25 cellular contexts compared by ENCODE assay signal in the genomic region with DNA sequence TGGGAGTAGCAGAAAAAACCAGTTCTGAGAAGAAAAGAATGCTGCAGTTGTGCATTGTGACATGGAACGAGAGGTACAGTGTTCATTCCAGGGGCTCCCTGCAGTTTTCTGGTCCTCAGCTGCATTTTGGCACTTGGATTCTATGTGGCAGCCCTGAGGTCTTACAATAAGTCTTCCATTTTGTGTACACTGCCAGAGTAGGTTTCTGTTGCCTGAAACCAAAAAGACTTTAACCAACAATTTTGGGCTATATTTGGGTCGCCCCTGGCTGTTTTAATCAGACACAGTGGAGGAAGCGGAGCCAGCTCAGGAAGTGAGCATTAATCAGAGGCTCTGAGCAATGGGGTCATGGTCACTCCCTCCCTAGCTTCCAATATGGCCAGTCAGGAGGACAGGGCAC. TPM values are rescaled to one million over a fixed set of nuclear protein-coding genes. Genes with fewer than 3 reads are reported as not detected.
"Had no signal": no experiment of that assay in that cellular context is flagged by ENCODE, and none has a peak within 500 bp of the region (broad histone marks: within the 10 kb centered on the region; RNA-seq: fewer than 3 reads in every experiment).

No MANE protein-coding gene starts in this region.

- H3K4me3 ChIP-seq: ascending aorta, cardiac muscle cell had no signal

- H3K36me3 ChIP-seq: ascending aorta, cardiac muscle cell had no signal

- H3K4me1 ChIP-seq: ascending aorta had no signal

- DNase-seq: activated B cell treated with CpG ODN at 0.5 μM for 24 hours; activated CD4-positive, alpha-beta memory T cell treated with anti-CD3 and anti-CD28 coated beads for 36 hours; activated CD4-positive, alpha-beta T cell treated with anti-CD3 and anti-CD28 coated beads for 4 hours; activated CD4-positive, alpha-beta T cell treated with anti-CD3 and anti-CD28 coated beads, Interleukin-2, amount 10 ng/mL, durations not matched to agents 24 days and 14 days; activated CD4-positive, alpha-beta T cell treated with anti-CD3 and anti-CD28 coated beads, Interleukin-2, amount 50 U/mL, for 1 hour; activated CD4-positive, alpha-beta T cell treated with anti-CD3 and anti-CD28 coated beads, Interleukin-2, amount 50 U/mL, for 4 hours; activated CD4-positive, CD25-positive, alpha-beta regulatory T cell treated with anti-CD3 and anti-CD28 coated beads, Interleukin-2, amount 50 U/mL, for 72 hours; activated CD8-positive, alpha-beta memory T cell treated with anti-CD3 and anti-CD28 coated beads, Interleukin-2, amount 50 U/mL, for 4 hours; activated CD8-positive, alpha-beta T cell treated with anti-CD3 and anti-CD28 coated beads for 36 hours; activated effector memory CD4-positive, alpha-beta T cell treated with Interleukin-2 at 50 U/mL for 16 hours; activated gamma-delta T cell; activated naive CD4-positive, alpha-beta T cell treated with anti-CD3 and anti-CD28 coated beads, Interleukin-2, amount 10 ng/mL, durations not matched to agents 7 days and 5 days; activated naive CD4-positive, alpha-beta T cell treated with Interleukin-2 at 50 U/mL for 16 hours; activated T-cell treated with anti-CD3 and anti-CD28 coated beads, Interleukin-2, amount 50 U/mL, for 24 hours; activated T-cell treated with anti-CD3 and anti-CD28 coated beads, Interleukin-2, amount 50 U/mL, for 48 hours; amygdala; anterior cingulate cortex; T-helper 1 cell; T-helper 2 cell; T-helper 9 cell had no signal

- H3K27me3 ChIP-seq: ascending aorta, cardiac muscle cell had no signal

- H3K9me3 ChIP-seq: ascending aorta had no signal

- H3K27ac ChIP-seq: ascending aorta, cardiac muscle cell, VCaP had no signal

- ATAC-seq: activated CD8-positive, alpha-beta T cell treated with anti-CD3 and anti-CD28 coated beads for 36 hours had no signal

RNA-seq across cellular contexts. Expression of a gene that starts 15.7 kb away (rescaled TPM):
- total RNA-seq: activated CD4-positive, alpha-beta memory T cell treated with anti-CD3 and anti-CD28 coated beads for 36 hours; activated CD4-positive, alpha-beta T cell treated with anti-CD3 and anti-CD28 coated beads, Interleukin-2, amount 10 ng/mL, durations not matched to agents 24 days and 14 days; activated CD8-positive, alpha-beta T cell treated with anti-CD3 and anti-CD28 coated beads for 36 hours; activated T-helper 2 cell treated with anti-CD3 and anti-CD28 coated beads, Interferon-gamma antibody, Interleukin-2, Interleukin-4, amounts not matched to agents 10 μg/mL and 5 μg/mL and 100 μg/mL, durations not matched to agents 14 hours and 24 hours and 36 hours; ascending aorta; bronchial epithelial cell; cardiac muscle cell had no signal
